ENCODE assay signal across 3 cellular contexts in genomic region chr3:28951773-28952556, GRCh38.
TF ChIP-seq lines count a peak whose summit lies in the region.

No MANE protein-coding gene starts in this region.

TF ChIP-seq in HepG2, 621 proteins besides CTCF, POLR2A, EP300 and RAD21 (continues in another document):
- TF ChIP-seq NFE2L2 (IDR thresholded peaks at IDR 0.05; ENCODE audit: low read length) (peak; percentile 94), SMAD1 (CRISPR knock-in tag; IDR thresholded peaks at IDR 0.05; ENCODE audit: borderline replicate concordance, low read depth) (no peak), MAFK (conservative IDR thresholded peaks at IDR 0.05 in 1 of 2, IDR thresholded peaks at IDR 0.05 in 1 of 2; ENCODE audit: low read length in 2 of 2) (peak; percentile 95 to 96), ZNF543 (CRISPR knock-in tag; IDR thresholded peaks at IDR 0.05) (no peak), ZNF775 (CRISPR knock-in tag; IDR thresholded peaks at IDR 0.05; ENCODE audit: borderline replicate concordance) (no peak), UBTF (CRISPR knock-in tag; IDR thresholded peaks at IDR 0.05) (no peak), MAFF (IDR thresholded peaks at IDR 0.05; ENCODE audit: low read depth, low read length) (peak; percentile 93), SP1 (IDR thresholded peaks at IDR 0.05) (no peak), SP1 (CRISPR knock-in tag; IDR thresholded peaks at IDR 0.05) (no peak), ZFP1 (CRISPR knock-in tag; IDR thresholded peaks at IDR 0.05) (no peak), ZNF672 (CRISPR knock-in tag; IDR thresholded peaks at IDR 0.05) (no peak)
- TF ChIP-seq, protein P1, sequence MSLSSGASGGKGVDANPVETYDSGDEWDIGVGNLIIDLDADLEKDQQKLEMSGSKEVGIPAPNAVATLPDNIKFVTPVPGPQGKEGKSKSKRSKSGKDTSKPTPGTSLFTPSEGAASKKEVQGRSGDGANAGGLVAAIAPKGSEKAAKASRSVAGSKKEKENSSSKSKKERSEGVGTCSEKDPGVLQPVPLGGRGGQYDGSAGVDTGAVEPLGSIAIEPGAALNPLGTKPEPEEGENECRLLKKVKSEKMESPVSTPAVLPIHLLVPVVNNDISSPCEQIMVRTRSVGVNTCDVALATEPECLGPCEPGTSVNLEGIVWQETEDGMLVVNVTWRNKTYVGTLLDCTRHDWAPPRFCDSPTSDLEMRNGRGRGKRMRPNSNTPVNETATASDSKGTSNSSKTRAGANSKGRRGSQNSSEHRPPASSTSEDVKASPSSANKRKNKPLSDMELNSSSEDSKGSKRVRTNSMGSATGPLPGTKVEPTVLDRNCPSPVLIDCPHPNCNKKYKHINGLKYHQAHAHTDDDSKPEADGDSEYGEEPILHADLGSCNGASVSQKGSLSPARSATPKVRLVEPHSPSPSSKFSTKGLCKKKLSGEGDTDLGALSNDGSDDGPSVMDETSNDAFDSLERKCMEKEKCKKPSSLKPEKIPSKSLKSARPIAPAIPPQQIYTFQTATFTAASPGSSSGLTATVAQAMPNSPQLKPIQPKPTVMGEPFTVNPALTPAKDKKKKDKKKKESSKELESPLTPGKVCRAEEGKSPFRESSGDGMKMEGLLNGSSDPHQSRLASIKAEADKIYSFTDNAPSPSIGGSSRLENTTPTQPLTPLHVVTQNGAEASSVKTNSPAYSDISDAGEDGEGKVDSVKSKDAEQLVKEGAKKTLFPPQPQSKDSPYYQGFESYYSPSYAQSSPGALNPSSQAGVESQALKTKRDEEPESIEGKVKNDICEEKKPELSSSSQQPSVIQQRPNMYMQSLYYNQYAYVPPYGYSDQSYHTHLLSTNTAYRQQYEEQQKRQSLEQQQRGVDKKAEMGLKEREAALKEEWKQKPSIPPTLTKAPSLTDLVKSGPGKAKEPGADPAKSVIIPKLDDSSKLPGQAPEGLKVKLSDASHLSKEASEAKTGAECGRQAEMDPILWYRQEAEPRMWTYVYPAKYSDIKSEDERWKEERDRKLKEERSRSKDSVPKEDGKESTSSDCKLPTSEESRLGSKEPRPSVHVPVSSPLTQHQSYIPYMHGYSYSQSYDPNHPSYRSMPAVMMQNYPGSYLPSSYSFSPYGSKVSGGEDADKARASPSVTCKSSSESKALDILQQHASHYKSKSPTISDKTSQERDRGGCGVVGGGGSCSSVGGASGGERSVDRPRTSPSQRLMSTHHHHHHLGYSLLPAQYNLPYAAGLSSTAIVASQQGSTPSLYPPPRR (CRISPR knock-in tag; IDR thresholded peaks at IDR 0.05; ENCODE audit: borderline replicate concordance), result no peak

TF ChIP-seq in H1, 55 proteins besides CTCF, POLR2A, EP300 and RAD21:
- TF ChIP-seq MAFK (IDR thresholded peaks at IDR 0.05; ENCODE audit: low read depth, low read length) (peak; percentile 94), KDM1A (IDR thresholded peaks at IDR 0.05; ENCODE audit: borderline replicate concordance, low read length) (no peak), TEAD4 (IDR thresholded peaks at IDR 0.05; ENCODE audit: low read depth, low read length) (no peak), BACH1 (IDR thresholded peaks at IDR 0.05; ENCODE audit: low read length) (peak; percentile 94), TAF7 (optimal IDR thresholded peaks at IDR 0.05; ENCODE audit: borderline replicate concordance, low read depth, low read length) (no peak), SUZ12 (IDR thresholded peaks at IDR 0.05; ENCODE audit: low read length) (no peak)

TF ChIP-seq in WTC11, 78 proteins besides CTCF, POLR2A, EP300 and RAD21:
- TF ChIP-seq NR3C1 (CRISPR knock-in tag; conservative IDR thresholded peaks at IDR 0.05; ENCODE audit: low read depth), result no peak
- no peak for TF ChIP-seq GRHL2 (CRISPR knock-in tag; IDR thresholded peaks at IDR 0.05; ENCODE audit: insufficient replicate concordance, severe bottlenecking)
- TF ChIP-seq, protein P2, sequence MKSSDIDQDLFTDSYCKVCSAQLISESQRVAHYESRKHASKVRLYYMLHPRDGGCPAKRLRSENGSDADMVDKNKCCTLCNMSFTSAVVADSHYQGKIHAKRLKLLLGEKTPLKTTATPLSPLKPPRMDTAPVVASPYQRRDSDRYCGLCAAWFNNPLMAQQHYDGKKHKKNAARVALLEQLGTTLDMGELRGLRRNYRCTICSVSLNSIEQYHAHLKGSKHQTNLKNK (CRISPR knock-in tag; IDR thresholded peaks at IDR 0.05), result no peak
- TF ChIP-seq FOXP1 (CRISPR knock-in tag; IDR thresholded peaks at IDR 0.05; ENCODE audit: borderline replicate concordance), result no peak
- no peak for TF ChIP-seq TEAD4 (CRISPR knock-in tag; IDR thresholded peaks at IDR 0.05)
- TF ChIP-seq TEAD1 (CRISPR knock-in tag; IDR thresholded peaks at IDR 0.05), result no peak
- no peak for TF ChIP-seq ETV6 (CRISPR knock-in tag; IDR thresholded peaks at IDR 0.05)
- TF ChIP-seq ZNF219 (CRISPR knock-in tag; IDR thresholded peaks at IDR 0.05; ENCODE audit: borderline replicate concordance), result no peak
TF ChIP-seq in WTC11: peak in this region for 0.
